In the genomic region with DNA sequence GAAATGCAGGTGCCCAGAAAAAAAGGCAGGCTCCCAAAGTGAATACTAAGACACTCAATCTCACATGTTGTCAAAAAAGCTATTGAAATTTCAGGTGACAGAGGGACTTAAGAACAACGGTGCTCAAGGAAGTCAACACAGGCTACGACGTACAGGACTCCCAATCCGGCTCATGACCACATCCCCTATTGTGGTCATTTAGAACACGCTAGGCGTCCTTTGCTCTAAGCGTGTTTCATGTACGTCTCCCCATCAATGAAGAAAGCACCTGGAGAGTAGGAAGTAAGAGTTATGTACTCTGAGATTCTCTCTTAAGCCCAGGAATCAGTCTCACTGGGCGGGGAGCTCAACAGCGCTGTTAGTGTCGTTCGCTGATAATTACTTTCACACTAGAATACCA, we compare ENCODE assay signal across 15 cellular contexts.
DNase-seq lines count a peak whose midpoint lies in the region; ATAC-seq and TF ChIP-seq lines count a peak whose summit lies in the region.
"Had no signal": no experiment of that assay in that cellular context is flagged by ENCODE, and none has a peak within 500 bp of the region (broad histone marks: within the 10 kb centered on the region; RNA-seq: fewer than 3 reads in every experiment).

No MANE protein-coding gene starts in this region.

- H3K9ac ChIP-seq in DND-41 (ENCODE audit: low read depth, low read length) = no peak overlapping the region

- H3K36me3 ChIP-seq in DND-41 (ENCODE audit: insufficient read depth, low read length) (no peaks in the 10 kb centered on the region), adrenal gland (replicated peaks in 1 of 2) (no peaks in the 10 kb centered on the region)
- H3K36me3 ChIP-seq: right lobe of liver had no signal

- H3K27me3 ChIP-seq in DND-41 (ENCODE audit: insufficient read depth, low read length, poor library complexity) (no peaks in the 10 kb centered on the region), adrenal gland (no peaks in the 10 kb centered on the region)
- H3K27me3 ChIP-seq: right lobe of liver had no signal

- peaks cover 55% of the 10 kb centered on the region for H3K4me1 Mint-ChIP-seq in brain

- H3K4me1 ChIP-seq in DND-41 (ENCODE audit: insufficient read depth, low read length) (no peaks in the 10 kb centered on the region), adrenal gland (replicated peaks in 1 of 2) (peaks cover 8 to 23% of the 10 kb centered on the region in 2 donors)

- peak; percentile 27 for DNase-seq in DND-41
- peak; percentile 73 for DNase-seq in NOMO-1 treated with DMSO at 0.1 percent for 48 hours (lab: John Stamatoyannopoulos, UW; ENCODE audit: unreplicated experiment)
- DNase-seq in HUDEP-2 (lab: John Stamatoyannopoulos, UW; ENCODE audit: unreplicated experiment in 76 of 76) = no peak
- DNase-seq in adrenal gland = no peak
- DNase-seq in COR-L47 (lab: John Stamatoyannopoulos, UW) = no peak
- DNase-seq: activated T-cell treated with anti-CD3 and anti-CD28 coated beads, Interleukin-2, amount 50 U/mL, for 4 hours; head of caudate nucleus; NCI-H1694; NCI-H526 treated with DMSO at 0.1 percent for 48 hours; right lobe of liver; SHP77; substantia nigra had no signal

- ATAC-seq in DND-41 (ENCODE audit: insufficient read depth, low read depth) = peak; percentile 78
- no peak for ATAC-seq in GM19397 (IDR thresholded peaks at IDR 0.05; ENCODE audit: unreplicated experiment)
- ATAC-seq: right lobe of liver had no signal

- H4K20me1 ChIP-seq in DND-41 (ENCODE audit: insufficient read depth, low read length) = no peaks in the 10 kb centered on the region

- H3K4me3 ChIP-seq in DND-41 (ENCODE audit: low read depth in 1 of 2, low read length in 2 of 2) (no peak overlapping the region), adrenal gland (no peak overlapping the region)
- H3K4me3 ChIP-seq: right lobe of liver had no signal

- peak overlapping the region in 4 of 5 experiments; percentile 17 to 78 (median 41) for H3K27ac Mint-ChIP-seq in brain

- TF ChIP-seq CTCF in 22Rv1 (IDR thresholded peaks at IDR 0.05) (peak; percentile 39), DND-41 (IDR thresholded peaks at IDR 0.05; ENCODE audit: borderline replicate concordance, extremely low read depth, low read length, poor library complexity, severe bottlenecking) (no peak), brain (conservative IDR thresholded peaks at IDR 0.05) (no peak), adrenal gland (IDR thresholded peaks at IDR 0.05) (no peak)

- H3K9me3 Mint-ChIP-seq in brain = peaks cover 3 to 17% (median 9%) of the 10 kb centered on the region in 5 experiments
- H3K9me3 Mint-ChIP-seq: activated T-cell treated with anti-CD3 and anti-CD28 coated beads, Interleukin-2, amount 50 U/mL, for 4 hours had no signal

- H3K4me3 Mint-ChIP-seq in brain = no peak overlapping the region
- H3K4me3 Mint-ChIP-seq: activated T-cell treated with anti-CD3 and anti-CD28 coated beads, Interleukin-2, amount 50 U/mL, for 4 hours had no signal

- peaks cover 46% of the 10 kb centered on the region for H3K36me3 Mint-ChIP-seq in brain

- no peaks in the 10 kb centered on the region for H3K79me2 ChIP-seq in DND-41 (ENCODE audit: insufficient read depth, low read length)

- no peak overlapping the region for H3K4me2 ChIP-seq in DND-41 (ENCODE audit: insufficient read depth, low read length)

- H3K9me3 ChIP-seq in DND-41 (ENCODE audit: insufficient read depth, low read length, severe bottlenecking) = no peaks in the 10 kb centered on the region
- no peaks in the 10 kb centered on the region for H3K9me3 ChIP-seq in adrenal gland (replicated peaks in 1 of 3)
- H3K9me3 ChIP-seq: right lobe of liver had no signal

- no peak for TF ChIP-seq POLR2A in adrenal gland (IDR thresholded peaks at IDR 0.05)

- intact Hi-C loops in adrenal gland (cut with DNase I) = loop anchor here (5.0 to 10.0 kb wide), 2 partner anchors 79 to 81 kb away; no protein-coding TSS in a partner anchor

- WGBS in adrenal gland, 4 donors = 77 to 92% (median 85%) methylated on average over 12 of the region's 12 CpGs

- no peaks in the 10 kb centered on the region for H3K27me3 Mint-ChIP-seq in brain

- no peak overlapping the region for H2AFZ ChIP-seq in DND-41 (ENCODE audit: low read depth, low read length)

- H3K27ac ChIP-seq in 22Rv1 = no peak overlapping the region
- no peak overlapping the region for H3K27ac ChIP-seq in DND-41 (ENCODE audit: low read length)
- H3K27ac ChIP-seq in adrenal gland = no peak overlapping the region
- H3K27ac ChIP-seq: right lobe of liver had no signal

Comparison
In these comparisons a context has a peak if more than half of its experiments do, and no peak if none do; other contexts are left out.
1. DNase-seq: peak in DND-41 (single experiment) and NOMO-1 treated with DMSO at 0.1 percent for 48 hours (single experiment); none in HUDEP-2 (0 of 76), adrenal gland (0 of 7) and COR-L47 (single experiment).